Comparison of ENCODE assay signal across 27 cellular contexts in the genomic region with DNA sequence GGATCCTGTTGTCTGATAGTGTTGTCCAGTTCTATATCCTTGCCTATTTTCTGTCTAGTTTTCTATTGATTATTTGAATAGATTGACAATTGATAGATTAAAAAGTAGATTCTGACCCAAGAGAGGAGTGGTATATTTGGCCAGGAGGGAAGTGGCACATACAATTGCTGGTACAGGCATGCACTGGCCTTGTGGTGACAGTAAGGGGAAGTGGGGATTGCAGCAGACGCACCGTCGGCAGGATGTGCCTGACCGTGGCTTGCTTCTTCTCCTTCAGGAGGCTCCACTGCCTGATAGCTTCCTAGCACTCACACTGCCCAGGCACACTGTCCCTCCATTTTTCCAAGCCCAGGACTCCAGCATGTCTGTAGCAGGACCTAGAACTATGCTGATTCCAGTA. TPM values are rescaled to one million over a fixed set of nuclear protein-coding genes. Genes with fewer than 3 reads are reported as not detected.
"Had no signal": no experiment of that assay in that cellular context is flagged by ENCODE, and none has a peak within 500 bp of the region (broad histone marks: within the 10 kb centered on the region; RNA-seq: fewer than 3 reads in every experiment).

No MANE protein-coding gene starts in this region.

- H3K4me1 ChIP-seq: left ventricle myocardium inferior, lower lobe of right lung, neural progenitor cell, pancreas, stomach had no signal

- H3K4me3 ChIP-seq: dorsolateral prefrontal cortex, hepatocyte, left ventricle myocardium inferior, lower lobe of right lung, neural progenitor cell, pancreas, stomach, thoracic aorta had no signal

- H3K27me3 ChIP-seq: hepatocyte, stomach had no signal

- H3K27ac Mint-ChIP-seq: memory B cell; mesothelial cell of epicardium; natural killer cell treated with Interleukin-12 subunit alpha and Interleukin-12 subunit beta and Interleukin-15 and Interleukin-18, amount 100 ng/mL, for 72 hours; neural progenitor cell; progenitor cell of endocrine pancreas had no signal

- H3K27me3 Mint-ChIP-seq: memory B cell; natural killer cell treated with Interleukin-12 subunit alpha and Interleukin-12 subunit beta and Interleukin-15 and Interleukin-18, amount 100 ng/mL, for 72 hours had no signal

- H3K9me3 Mint-ChIP-seq: mesothelial cell of epicardium; natural killer cell treated with Interleukin-12 subunit alpha and Interleukin-12 subunit beta and Interleukin-15 and Interleukin-18, amount 100 ng/mL, for 72 hours; neural progenitor cell had no signal

- H3K4me3 Mint-ChIP-seq: memory B cell; mesothelial cell of epicardium; natural killer cell treated with Interleukin-12 subunit alpha and Interleukin-12 subunit beta and Interleukin-15 and Interleukin-18, amount 100 ng/mL, for 72 hours; neural progenitor cell had no signal

- H3K36me3 Mint-ChIP-seq: memory B cell; mesothelial cell of epicardium; natural killer cell treated with Interleukin-12 subunit alpha and Interleukin-12 subunit beta and Interleukin-15 and Interleukin-18, amount 100 ng/mL, for 72 hours; neural progenitor cell had no signal

- H3K9me3 ChIP-seq: left ventricle myocardium inferior, lower lobe of right lung, pancreas, thoracic aorta had no signal

- H3K36me3 ChIP-seq: left ventricle myocardium inferior, lower lobe of right lung, neural progenitor cell, pancreas, stomach, thoracic aorta had no signal

- H3K27ac ChIP-seq: dorsolateral prefrontal cortex, hepatocyte, left ventricle myocardium inferior, lower lobe of right lung, neural progenitor cell, pancreas, stomach, thoracic aorta had no signal

- H3K4me1 Mint-ChIP-seq: memory B cell, mesothelial cell of epicardium, neural progenitor cell had no signal

- DNase-seq: dorsolateral prefrontal cortex; effector CD8-positive, alpha-beta T cell; foreskin melanocyte; head of caudate nucleus; kidney; left cardiac atrium; left ventricle myocardium inferior; lower lobe of right lung; nucleus accumbens; pancreas; right cardiac atrium; small intestine; stimulated activated CD4-positive, alpha-beta T cell treated with anti-CD3 and anti-CD28 coated beads, Interleukin-12 subunit alpha, Interleukin-12 subunit beta, amount 100 ng/mL, for 4 hours; stimulated activated naive CD4-positive, alpha-beta T cell; stomach; substantia nigra; trophoblast cell had no signal

RNA-seq across cellular contexts. Expression of a gene that starts 10.5 kb away (rescaled TPM):
- total RNA-seq: kidney; left cardiac atrium; left ventricle myocardium inferior; lower lobe of right lung; mucosa of gallbladder; myocyte; natural killer cell treated with Interleukin-12 subunit alpha and Interleukin-12 subunit beta and Interleukin-15 and Interleukin-18, amount 100 ng/mL, for 72 hours; pancreas; right cardiac atrium; thoracic aorta had no signal
- polyA plus RNA-seq: esophagus, small intestine had no signal
